In genomic region chr12:54210400-54210790, GRCh38 we compare ENCODE assay signal across 23 cellular contexts. TPM values are rescaled to one million over a fixed set of nuclear protein-coding genes. Genes with fewer than 3 reads are reported as not detected.
DNase-seq lines count a peak whose midpoint lies in the region; ATAC-seq, FAIRE-seq and TF ChIP-seq lines count a peak whose summit lies in the region.
"Had no signal": no experiment of that assay in that cellular context is flagged by ENCODE, and none has a peak within 500 bp of the region (broad histone marks: within the 10 kb centered on the region; RNA-seq: fewer than 3 reads in every experiment).

No MANE protein-coding gene starts in this region.

- no peak overlapping the region for H3K27ac ChIP-seq in HEK293 (ENCODE audit: extremely low read depth, low read depth, low read length)
- H3K27ac ChIP-seq in endodermal cell (ENCODE audit: low read depth, low read length) = no peak overlapping the region
- no peak overlapping the region for H3K27ac ChIP-seq in HepG2 (ENCODE audit: extremely low read length, insufficient read depth, low read length)
- H3K27ac ChIP-seq: 22Rv1; A549; BLaER1 treated with 17β-estradiol and CSF1 and Interleukin-3, amounts not matched to agents 10 nM and 100 nM; C4-2B had no signal

- H3K4me2 ChIP-seq in HepG2 (ENCODE audit: low read depth, low read length) = no peak overlapping the region
- H3K4me2 ChIP-seq: A549; BLaER1 treated with 17β-estradiol and CSF1 and Interleukin-3, amounts not matched to agents 10 nM and 100 nM had no signal

- TF ChIP-seq RAD21 in HepG2 (CRISPR knock-in tag; IDR thresholded peaks at IDR 0.05) = no peak

- H3K4me1 Mint-ChIP-seq in endodermal cell = peaks cover 11% of the 10 kb centered on the region

- 88 to 89% methylated on average over 4 to 5 of the region's 5 CpGs for WGBS in endodermal cell (ENCODE audit: insufficient coverage in 1 of 2, insufficient read length in 1 of 2), 2 experiments
- WGBS in HepG2 (ENCODE audit: low lambda C conversion rate) = 38% methylated on average over 5 of the region's 5 CpGs

- H3K4me3 ChIP-seq in HEK293 (ENCODE audit: low read depth, low read length) (no peak overlapping the region), endodermal cell (ENCODE audit: low read length) (no peak overlapping the region), HepG2 (replicated peaks in 1 of 3; ENCODE audit: insufficient read depth in 1 of 3, low read depth in 2 of 3, low read length in 3 of 3) (no peak overlapping the region), foreskin fibroblast (ENCODE audit: low read depth in 1 of 2, low read length in 2 of 2) (no peak overlapping the region)
- H3K4me3 ChIP-seq: A549; BLaER1 treated with 17β-estradiol and CSF1 and Interleukin-3, amounts not matched to agents 10 nM and 100 nM had no signal

- H3K9me3 Mint-ChIP-seq in endodermal cell = no peaks in the 10 kb centered on the region
- H3K9me3 Mint-ChIP-seq: CD4-positive, alpha-beta T cell; CD8-positive, alpha-beta T cell had no signal

- no peak overlapping the region for H3K4me3 Mint-ChIP-seq in endodermal cell
- H3K4me3 Mint-ChIP-seq: B cell; CD4-positive, alpha-beta T cell; CD8-positive, alpha-beta T cell had no signal

- intact Hi-C loops in HepG2 (cut with micrococcal nuclease; ENCODE audit: unreplicated experiment) = no loop called here
- intact Hi-C loops in posterior vena cava (cut with DNase I) = loop anchor here in 1 of 2 donors (5.0 kb wide), 1 partner anchor 228 kb away; no protein-coding TSS in a partner anchor

- peaks cover 46% of the 10 kb centered on the region for H3K27me3 ChIP-seq in endodermal cell (ENCODE audit: control insufficient read depth, insufficient read depth, low read length, poor library complexity, severe bottlenecking)
- peaks cover 2 to 20% of the 10 kb centered on the region in 2 experiments; a peak in 4 of 5 replicates for H3K27me3 ChIP-seq in HepG2 (ENCODE audit: control insufficient read depth in 1 of 2, insufficient read depth in 2 of 2, low read length in 2 of 2)

- POLR2A ChIA-PET in HEK293 (lab: Yijun Ruan, JAX) (interaction anchor here (0.5 kb wide), 1 partner anchor 149 kb away, joined by 3 read pairs; no protein-coding TSS in a partner anchor), HepG2 (lab: Yijun Ruan, JAX) (no interaction called here)

- no peaks in the 10 kb centered on the region for H4K20me1 ChIP-seq in HepG2 (ENCODE audit: insufficient read depth, low read length)

- TF ChIP-seq EP300 in HepG2 (IDR thresholded peaks at IDR 0.05; ENCODE audit: low read depth in 2 of 2, low read length in 2 of 2) (no peak), HepG2 (CRISPR knock-in tag; IDR thresholded peaks at IDR 0.05; ENCODE audit: borderline replicate concordance) (no peak)

- H2AFZ ChIP-seq in HepG2 (ENCODE audit: low read length) = no peak overlapping the region

- no peaks in the 10 kb centered on the region for H3K36me3 Mint-ChIP-seq in endodermal cell (ENCODE audit: low read depth)
- H3K36me3 Mint-ChIP-seq: CD8-positive, alpha-beta T cell had no signal

- DNase-seq in endodermal cell (peak; percentile 46), HepG2 (ENCODE audit: low spot score) (no peak), posterior vena cava (ENCODE audit: low spot score) (peak; percentile 59), foreskin fibroblast (no peak), HCEC 1CT (no peak), HT-29 (ENCODE audit: low spot score) (no peak)
- DNase-seq: AML-193; Caco-2; Calu3; CD4-positive, alpha-beta T cell; CD8-positive, alpha-beta T cell; DMS79 treated with DMSO at 0.1 percent for 48 hours; GF-D8 had no signal

- TF ChIP-seq CTCF in HEK293 (tag by site-specific recombination; IDR thresholded peaks at IDR 0.05) = no peak
- TF ChIP-seq CTCF in endodermal cell (conservative IDR thresholded peaks at IDR 0.05) = no peak
- TF ChIP-seq CTCF in HepG2 (CRISPR knock-in tag; IDR thresholded peaks at IDR 0.05) = no peak
- no peak for TF ChIP-seq CTCF in foreskin fibroblast (IDR thresholded peaks at IDR 0.05; ENCODE audit: low read depth, low read length)

- CTCF ChIA-PET in HEK293 (lab: Yijun Ruan, JAX) (interaction anchor here (0.6 to 6.6 kb wide), 8 partner anchors 9 to 646 kb away, joined by 3 to 88 read pairs (median 6); partner anchors contain the start of genes HOXC10, HOXC5, HOXC6 and HOXC9), HepG2 (lab: Yijun Ruan, JAX; ENCODE audit: low intra/inter-chr PET ratio, low total read pairs) (no interaction called here)

- H3K36me3 ChIP-seq in HEK293 (ENCODE audit: control insufficient read depth in 2 of 2, insufficient read depth in 1 of 2, low read length in 2 of 2) (no peaks in the 10 kb centered on the region), endodermal cell (ENCODE audit: control insufficient read depth, insufficient read depth, low read length) (no peaks in the 10 kb centered on the region), HepG2 (replicated peaks in 1 of 2; ENCODE audit: control insufficient read depth in 1 of 2, insufficient read depth in 2 of 2, low read length in 2 of 2) (no peaks in the 10 kb centered on the region)
- H3K36me3 ChIP-seq: BLaER1 treated with 17β-estradiol and CSF1 and Interleukin-3, amounts not matched to agents 10 nM and 100 nM had no signal

- BruUV-seq in HepG2 (replicated peaks; lab: Mats Ljungman, UMichigan) = no TSS peak

- TF ChIP-seq POLR2A in HepG2 (IDR thresholded peaks at IDR 0.05; ENCODE audit: insufficient read depth in 1 of 2, low read depth in 2 of 2, low read length in 2 of 2) = no peak

- H3K4me1 ChIP-seq in HEK293 (ENCODE audit: control insufficient read depth, insufficient read depth, low read length) (no peaks in the 10 kb centered on the region), endodermal cell (ENCODE audit: control insufficient read depth, insufficient read depth, low read length) (no peaks in the 10 kb centered on the region), HepG2 (ENCODE audit: insufficient read depth, low read length) (peaks cover 6% of the 10 kb centered on the region)
- H3K4me1 ChIP-seq: A549 had no signal

- no peaks in the 10 kb centered on the region for H3K79me2 ChIP-seq in HepG2 (ENCODE audit: insufficient read depth, low read length)

- FAIRE-seq in HepG2 (lab: Jason Lieb, UNC) = no peak
- FAIRE-seq: A549, D721Med, G401.6, GM12891, GM19239 had no signal

- ATAC-seq in HepG2 = no peak
- ATAC-seq: A549; CD8-positive, alpha-beta T cell had no signal

- H3K27ac Mint-ChIP-seq in endodermal cell = no peak overlapping the region
- H3K27ac Mint-ChIP-seq: B cell; CD4-positive, alpha-beta T cell; CD8-positive, alpha-beta T cell had no signal

- H3K9ac ChIP-seq in endodermal cell (ENCODE audit: extremely low read depth, low read length, poor library complexity, severe bottlenecking) = no peak overlapping the region
- H3K9ac ChIP-seq in HepG2 (ENCODE audit: insufficient read depth, low read depth, low read length) = no peak overlapping the region
- H3K9ac ChIP-seq: BLaER1 treated with 17β-estradiol and CSF1 and Interleukin-3, amounts not matched to agents 10 nM and 100 nM had no signal

- H3K27me3 Mint-ChIP-seq in endodermal cell (ENCODE audit: insufficient read depth) = peaks cover 82% of the 10 kb centered on the region

- no peaks in the 10 kb centered on the region for H3K9me3 ChIP-seq in HEK293 (ENCODE audit: control insufficient read depth, insufficient read depth, low read depth, low read length)
- H3K9me3 ChIP-seq in endodermal cell (ENCODE audit: control insufficient read depth, low read length) = no peaks in the 10 kb centered on the region
- H3K9me3 ChIP-seq in HepG2 (ENCODE audit: low read length) = no peaks in the 10 kb centered on the region
- H3K9me3 ChIP-seq: A549; BLaER1 treated with 17β-estradiol and CSF1 and Interleukin-3, amounts not matched to agents 10 nM and 100 nM; Caco-2 had no signal

- in situ Hi-C loops in HepG2 (cut with HindIII; ENCODE audit: extremely low pct_ligation_motif_present, low pct_unique_long_range_greater_than_20kb) = loop anchor here (10.0 kb wide), 1 partner anchor 456 kb away; the partner anchor contains the start of gene CISTR

TF ChIP-seq in HEK293, 187 proteins besides CTCF, POLR2A, EP300 and RAD21 (continues in another document):
- TF ChIP-seq ZNF341 (tag by site-specific recombination; IDR thresholded peaks at IDR 0.05; ENCODE audit: low read depth) (peak; percentile 4; the same call in 1 of the 2 replicates), ZNF174 (tag by site-specific recombination; IDR thresholded peaks at IDR 0.05) (no peak), SCRT2 (tag by site-specific recombination; IDR thresholded peaks at IDR 0.05) (peak; percentile 80)

RNA-seq across cellular contexts. Expression of gene SMUG1, which starts 21.6 kb away (rescaled TPM):
- 10 to 100 TPM; 32.4 to 37.2 TPM for total RNA-seq in endodermal cell
- polyA plus RNA-seq in endodermal cell (2013, experiment 1 of 2) = 28.1 TPM
- polyA plus RNA-seq in endodermal cell (2013, experiment 2 of 2) = 21.6 TPM
- 35.6 and 36.9 TPM in 2 replicates for total RNA-seq in HepG2 (2016; rRNA removed; fragmentation: Illumina TruSeq; extraction: Trizol)
- 47.1 and 69.5 TPM in 2 replicates for total RNA-seq in HepG2 (2016; cell fraction: cytosol; rRNA removed; fragmentation: Illumina TruSeq; extraction: Trizol; ENCODE audit: low read depth)
- 33.2 and 38.5 TPM in 2 replicates for total RNA-seq in HepG2 (2016; cell fraction: insoluble cytoplasmic fraction; rRNA removed; fragmentation: Illumina TruSeq; extraction: Trizol)
- 50.2 and 62.2 TPM in 2 replicates for total RNA-seq in HepG2 (2016; cell fraction: membrane; rRNA removed; fragmentation: Illumina TruSeq; extraction: Trizol)
- 19.8 and 23.2 TPM in 2 replicates for total RNA-seq in HepG2 (2016; cell fraction: nucleus; rRNA removed; fragmentation: Illumina TruSeq; extraction: Trizol)
- 31.9 and 36.1 TPM in 2 replicates for polyA plus RNA-seq in HepG2 (2011; rRNA removed)
- polyA plus RNA-seq in HepG2 (2011; cell fraction: cytosol; rRNA removed) = 28.5 and 39.2 TPM in 2 replicates
- polyA plus RNA-seq in HepG2 (2011; cell fraction: nucleus; rRNA removed) = 27.2 and 35.2 TPM in 2 replicates
- polyA plus RNA-seq in HepG2 (2012) = 19.2 and 20.4 TPM in 2 replicates
- polyA plus RNA-seq in HepG2 (2016; cell fraction: cytosol; fragmentation: Illumina TruSeq; extraction: Trizol; ENCODE audit: low read depth) = 48.5 and 64.8 TPM in 2 replicates
- 32.5 and 38.2 TPM in 2 replicates for polyA plus RNA-seq in HepG2 (2016; cell fraction: insoluble cytoplasmic fraction; fragmentation: Illumina TruSeq; extraction: Trizol; ENCODE audit: low read depth)
- polyA plus RNA-seq in HepG2 (2016; cell fraction: membrane; fragmentation: Illumina TruSeq; extraction: Trizol; ENCODE audit: low read depth) = 43.2 and 48.1 TPM in 2 replicates
- polyA plus RNA-seq in HepG2 (2016; cell fraction: nucleus; fragmentation: Illumina TruSeq; extraction: Trizol; ENCODE audit: insufficient read depth, low read depth) = 35.0 and 38.8 TPM in 2 replicates
- polyA minus RNA-seq in HepG2 (2011; rRNA and poly(A)+ RNA removed; ENCODE audit: low replicate concordance) = 30.8 and 73.6 TPM in 2 replicates
- polyA minus RNA-seq in HepG2 (2011; cell fraction: cytosol; rRNA and poly(A)+ RNA removed) = 7.7 TPM in 2 replicates
- 22.7 and 32.0 TPM in 2 replicates for polyA minus RNA-seq in HepG2 (2011; cell fraction: nucleus; rRNA and poly(A)+ RNA removed)
- 10 to 100 TPM; 21.2 to 25.7 TPM for total RNA-seq in posterior vena cava
- total RNA-seq in HT-29 (2014; rRNA removed; shearing (Covaris generic)) = 87.8 and 106 TPM in 2 replicates

Comparison
In these comparisons a context has a peak if more than half of its experiments do, and no peak if none do; other contexts are left out.
1. DNase-seq: peak in endodermal cell (single experiment) and posterior vena cava (single experiment); none in HepG2 (single experiment), foreskin fibroblast (0 of 2), HCEC 1CT (single experiment) and HT-29 (single experiment).